17 cellular contexts compared by ENCODE assay signal in genomic region chr15:78327442-78327841, GRCh38. TPM values are rescaled to one million over a fixed set of nuclear protein-coding genes. Genes with fewer than 3 reads are reported as not detected.
DNase-seq lines count a peak whose midpoint lies in the region; ATAC-seq, FAIRE-seq and TF ChIP-seq lines count a peak whose summit lies in the region.
"Had no signal": no experiment of that assay in that cellular context is flagged by ENCODE, and none has a peak within 500 bp of the region (broad histone marks: within the 10 kb centered on the region; RNA-seq: fewer than 3 reads in every experiment).

No MANE protein-coding gene starts in this region.

- TF ChIP-seq POLR2A in K562 (conservative IDR thresholded peaks at IDR 0.05): no peak

- peaks cover 7% of the 10 kb centered on the region for H3K27me3 Mint-ChIP-seq in neural progenitor cell (ENCODE audit: insufficient read depth, low read depth)
- peaks cover 3% of the 10 kb centered on the region for H3K27me3 Mint-ChIP-seq in activated CD8-positive, alpha-beta T cell treated with anti-CD3 and anti-CD28 coated beads, Interleukin-2, amount 10 ng/mL, durations not matched to agents 7 days and 5 days (ENCODE audit: low read depth)
- H3K27me3 Mint-ChIP-seq: CD4-positive, alpha-beta memory T cell had no signal

- TF ChIP-seq CTCF in K562 (IDR thresholded peaks at IDR 0.05 in 2 of 3, conservative IDR thresholded peaks at IDR 0.05 in 1 of 3; ENCODE audit: insufficient read depth in 2 of 3, low read depth in 1 of 3, low read length in 3 of 3) (no peak), neural progenitor cell (IDR thresholded peaks at IDR 0.05) (no peak)

- H3K4me1 ChIP-seq in K562 (replicated peaks in 1 of 2; ENCODE audit: control insufficient read depth in 2 of 2, insufficient read depth in 2 of 2, low read length in 2 of 2) (peaks cover 0 to 7% of the 10 kb centered on the region in 2 experiments; a peak in 3 of 5 replicates), neural progenitor cell (peaks cover 51% of the 10 kb centered on the region)
- H3K4me1 ChIP-seq: HAP-1 had no signal

- peak overlapping the region; percentile 9 for H3K27ac Mint-ChIP-seq in neural progenitor cell
- H3K27ac Mint-ChIP-seq in activated CD8-positive, alpha-beta T cell treated with anti-CD3 and anti-CD28 coated beads, Interleukin-2, amount 10 ng/mL, durations not matched to agents 7 days and 5 days: no peak overlapping the region
- H3K27ac Mint-ChIP-seq: CD4-positive, alpha-beta memory T cell had no signal

- POLR2A ChIA-PET in K562 (lab: Yijun Ruan, JAX): interaction anchor here (1.4 kb wide), 1 partner anchor 28 kb away, joined by 3 read pairs; the partner anchor contains the start of gene SKIC8
- POLR2A ChIA-PET in activated CD8-positive, alpha-beta T cell treated with anti-CD3 and anti-CD28 coated beads, Interleukin-2, amount 10 ng/mL, durations not matched to agents 7 days and 5 days (lab: Charles Lee): interaction anchor here (0.5 kb wide), 1 partner anchor 224 kb away, joined by 3 read pairs; no protein-coding TSS in a partner anchor

- no peaks in the 10 kb centered on the region for H3K9me3 ChIP-seq in K562 (replicated peaks; ENCODE audit: control insufficient read depth, insufficient read depth, low read depth, low read length)
- no peaks in the 10 kb centered on the region for H3K9me3 ChIP-seq in neural progenitor cell (ENCODE audit: low read depth)
- H3K9me3 ChIP-seq: A549, BE2C, HAP-1 had no signal

- no peak for ATAC-seq in K562
- no peak for ATAC-seq in activated CD8-positive, alpha-beta T cell treated with anti-CD3 and anti-CD28 coated beads, Interleukin-2, amount 10 ng/mL, durations not matched to agents 7 days and 5 days
- ATAC-seq: A549 had no signal

- no peaks in the 10 kb centered on the region for H3K9me1 ChIP-seq in K562 (ENCODE audit: control insufficient read depth, insufficient read depth, low read length)

- H3F3A ChIP-seq in neural progenitor cell (ENCODE audit: low read depth): peaks cover 62% of the 10 kb centered on the region

- peaks cover 54% of the 10 kb centered on the region for H3K4me1 Mint-ChIP-seq in neural progenitor cell
- no peaks in the 10 kb centered on the region for H3K4me1 Mint-ChIP-seq in activated CD8-positive, alpha-beta T cell treated with anti-CD3 and anti-CD28 coated beads, Interleukin-2, amount 10 ng/mL, durations not matched to agents 7 days and 5 days (ENCODE audit: low read depth)
- H3K4me1 Mint-ChIP-seq: CD4-positive, alpha-beta memory T cell had no signal

- H3K4me2 ChIP-seq in K562 (ENCODE audit: insufficient read depth, low read length): no peak overlapping the region
- H3K4me2 ChIP-seq in neural progenitor cell: no peak overlapping the region
- H3K4me2 ChIP-seq: A549 had no signal

- DNase-seq in AG08395 (ENCODE audit: low spot score) (peak; percentile 39), GM04504 (ENCODE audit: low read depth) (peak; percentile 25), K562 (ENCODE audit: extremely low read depth in 1 of 4, low spot score in 3 of 4) (no peak), neural progenitor cell (ENCODE audit: low spot score) (no peak), amygdala (lab: John Stamatoyannopoulos, UW) (no peak), DMS53 (lab: John Stamatoyannopoulos, UW) (no peak)
- DNase-seq in activated CD8-positive, alpha-beta T cell treated with anti-CD3 and anti-CD28 coated beads, Interleukin-2, amount 10 ng/mL, durations not matched to agents 7 days and 5 days: no peak
- DNase-seq: BE2C; CD4-positive, alpha-beta memory T cell; Karpas-422; NCI-H1092 treated with DMSO at 0.1 percent for 48 hours; NCI-H1694 treated with DMSO at 0.1 percent for 48 hours; NCI-H446; NCI-H748 treated with DMSO at 0.1 percent for 48 hours; SHP77 treated with DMSO at 0.1 percent for 48 hours had no signal

- H3K9ac ChIP-seq in K562 (ENCODE audit: insufficient read depth in 1 of 2, low read depth in 2 of 2, low read length in 2 of 2) (no peak overlapping the region), neural progenitor cell (no peak overlapping the region)

- H3K27ac ChIP-seq in K562 (ENCODE audit: extremely low read depth, low read depth, low read length): no peak overlapping the region
- no peak overlapping the region for H3K27ac ChIP-seq in neural progenitor cell
- H3K27ac ChIP-seq: A549 had no signal

- WGBS in K562 (ENCODE audit: insufficient coverage, low coverage, missing lambda C conversion rate): 0% methylated on average over 1 of the region's 1 CpG

- H2AFZ ChIP-seq in K562 (ENCODE audit: low read depth, low read length) (no peak overlapping the region), neural progenitor cell (replicated peaks) (no peak overlapping the region)

- no peaks in the 10 kb centered on the region for H3K9me3 Mint-ChIP-seq in neural progenitor cell
- no peaks in the 10 kb centered on the region for H3K9me3 Mint-ChIP-seq in activated CD8-positive, alpha-beta T cell treated with anti-CD3 and anti-CD28 coated beads, Interleukin-2, amount 10 ng/mL, durations not matched to agents 7 days and 5 days (ENCODE audit: insufficient read depth)
- H3K9me3 Mint-ChIP-seq: CD4-positive, alpha-beta memory T cell had no signal

- BruUV-seq in K562 (replicated peaks; lab: Mats Ljungman, UMichigan): no TSS peak

- no peak for TF ChIP-seq RAD21 in K562 (CRISPR knock-in tag; conservative IDR thresholded peaks at IDR 0.05 in 1 of 2, IDR thresholded peaks at IDR 0.05 in 1 of 2)

- H3K36me3 Mint-ChIP-seq in neural progenitor cell: no peaks in the 10 kb centered on the region
- H3K36me3 Mint-ChIP-seq in activated CD8-positive, alpha-beta T cell treated with anti-CD3 and anti-CD28 coated beads, Interleukin-2, amount 10 ng/mL, durations not matched to agents 7 days and 5 days (ENCODE audit: low read depth): no peaks in the 10 kb centered on the region
- H3K36me3 Mint-ChIP-seq: CD4-positive, alpha-beta memory T cell had no signal

- H4K20me1 ChIP-seq in K562 (replicated peaks; ENCODE audit: control insufficient read depth, insufficient read depth, low read length) (no peaks in the 10 kb centered on the region), neural progenitor cell (ENCODE audit: low read depth) (no peaks in the 10 kb centered on the region)

- H3K27me3 ChIP-seq in K562 (ENCODE audit: control insufficient read depth in 2 of 2, insufficient read depth in 2 of 2, low read length in 2 of 2): peaks cover 6 to 50% of the 10 kb centered on the region in 2 experiments; a peak in 4 of 5 replicates
- no peaks in the 10 kb centered on the region for H3K27me3 ChIP-seq in neural progenitor cell
- H3K27me3 ChIP-seq: BE2C had no signal

- in situ Hi-C loops in K562 (cut with MboI): no loop called here

- TF ChIP-seq EP300 in K562 (IDR thresholded peaks at IDR 0.05; ENCODE audit: low read length): no peak

- CTCF ChIA-PET in K562 (lab: Yijun Ruan, JAX; ENCODE audit: low intra/inter-chr PET ratio): no interaction called here
- CTCF ChIA-PET in activated CD8-positive, alpha-beta T cell treated with anti-CD3 and anti-CD28 coated beads, Interleukin-2, amount 10 ng/mL, durations not matched to agents 7 days and 5 days (lab: Charles Lee): no interaction called here

- H3K4me3 ChIP-seq in K562 (no peak overlapping the region), neural progenitor cell (no peak overlapping the region)
- H3K4me3 ChIP-seq: A549, HAP-1 had no signal

- FAIRE-seq in K562 (lab: Jason Lieb, UNC): no peak
- FAIRE-seq: A549 had no signal

- no peaks in the 10 kb centered on the region for H3K36me3 ChIP-seq in K562 (ENCODE audit: control insufficient read depth, insufficient read depth, low read length)
- H3K36me3 ChIP-seq in neural progenitor cell: no peaks in the 10 kb centered on the region
- H3K36me3 ChIP-seq: BE2C, HAP-1 had no signal

- intact Hi-C loops in K562 (cut with micrococcal nuclease): no loop called here

- H3K79me2 ChIP-seq in K562 (ENCODE audit: control insufficient read depth, insufficient read depth, low read length) (no peaks in the 10 kb centered on the region), neural progenitor cell (ENCODE audit: low read depth) (no peaks in the 10 kb centered on the region)

- H3K4me3 Mint-ChIP-seq in neural progenitor cell: no peak overlapping the region
- H3K4me3 Mint-ChIP-seq in activated CD8-positive, alpha-beta T cell treated with anti-CD3 and anti-CD28 coated beads, Interleukin-2, amount 10 ng/mL, durations not matched to agents 7 days and 5 days: no peak overlapping the region
- H3K4me3 Mint-ChIP-seq: CD4-positive, alpha-beta memory T cell had no signal

RNA-seq across cellular contexts. Expression of gene CRABP1, which starts 12.7 kb away (rescaled TPM):
- not detected in 2 replicates for total RNA-seq in K562 (2011; cell fraction: chromatin; rRNA removed; ENCODE audit: low replicate concordance)
- total RNA-seq in K562 (2011; cell fraction: nucleolus; rRNA removed): not detected in 2 replicates
- not detected in 2 replicates for total RNA-seq in K562 (2011; cell fraction: nucleoplasm; rRNA removed)
- total RNA-seq in K562 (2014; rRNA removed): not detected in 2 replicates
- not detected in 2 replicates for total RNA-seq in K562 (2014; rRNA removed; fragmentation: Illumina TruSeq; extraction: Trizol)
- not detected in 2 replicates for total RNA-seq in K562 (2015; rRNA removed; fragmentation: Illumina TruSeq; extraction: Trizol)
- total RNA-seq in K562 (2021): 0.40 and 0.60 TPM in 2 replicates
- not detected in 2 replicates for polyA plus RNA-seq in K562 (2011; rRNA removed)
- not detected in 2 replicates for polyA plus RNA-seq in K562 (2011; cell fraction: cytosol; rRNA removed)
- polyA plus RNA-seq in K562 (2011; cell fraction: nucleus; rRNA removed): not detected in 2 replicates
- not detected in 2 replicates for polyA plus RNA-seq in K562 (2012)
- not detected in 2 replicates for polyA plus RNA-seq in K562 (2014; fragmentation: Illumina TruSeq; extraction: Trizol)
- not detected for polyA plus RNA-seq in K562 (2014; fragmentation: Nextera tagmentation; extraction: Ambion mirVana)
- not detected in 2 replicates for polyA plus RNA-seq in K562 (2014; rRNA removed)
- polyA minus RNA-seq in K562 (2011; rRNA and poly(A)+ RNA removed): not detected in 2 replicates
- polyA minus RNA-seq in K562 (2011; cell fraction: cytosol; rRNA and poly(A)+ RNA removed): not detected in 2 replicates
- not detected in 2 replicates for polyA minus RNA-seq in K562 (2011; cell fraction: nucleus; rRNA and poly(A)+ RNA removed)
- 320 and 454 TPM in 2 replicates for total RNA-seq in neural progenitor cell (ENCODE audit: low replicate concordance)
- not detected for total RNA-seq in activated CD8-positive, alpha-beta T cell treated with anti-CD3 and anti-CD28 coated beads, Interleukin-2, amount 10 ng/mL, durations not matched to agents 7 days and 5 days
- total RNA-seq: CD4-positive, alpha-beta memory T cell had no signal
- polyA plus RNA-seq: CD4-positive, alpha-beta memory T cell had no signal

RNA-seq across cellular contexts. Expression of gene SKIC8, which starts 28.0 kb away (rescaled TPM):
- 61.2 and 107 TPM in 2 replicates for total RNA-seq in K562 (2011; cell fraction: chromatin; rRNA removed; ENCODE audit: low replicate concordance)
- total RNA-seq in K562 (2011; cell fraction: nucleolus; rRNA removed): 40.1 and 43.9 TPM in 2 replicates
- total RNA-seq in K562 (2011; cell fraction: nucleoplasm; rRNA removed): 76.0 and 92.8 TPM in 2 replicates
- total RNA-seq in K562 (2014; rRNA removed) (99.3 and 118 TPM in 2 replicates), K562 (2014; rRNA removed; fragmentation: Illumina TruSeq; extraction: Trizol) (139 and 146 TPM in 2 replicates), K562 (2015; rRNA removed; fragmentation: Illumina TruSeq; extraction: Trizol) (152 and 164 TPM in 2 replicates), K562 (2021) (79.5 and 87.3 TPM in 2 replicates), neural progenitor cell (ENCODE audit: low replicate concordance) (76.0 and 78.4 TPM in 2 replicates)
- polyA plus RNA-seq in K562 (2011; rRNA removed) (158 and 224 TPM in 2 replicates), K562 (2014; fragmentation: Illumina TruSeq; extraction: Trizol) (124 and 127 TPM in 2 replicates), K562 (2014; fragmentation: Nextera tagmentation; extraction: Ambion mirVana) (100 to 1,000 TPM; 352 to 389 TPM), K562 (2014; rRNA removed) (140 and 168 TPM in 2 replicates)
- polyA plus RNA-seq in K562 (2011; cell fraction: cytosol; rRNA removed): 108 and 162 TPM in 2 replicates
- 96.8 and 114 TPM in 2 replicates for polyA plus RNA-seq in K562 (2011; cell fraction: nucleus; rRNA removed)
- 60.8 and 135 TPM in 2 replicates for polyA plus RNA-seq in K562 (2012)
- 124 and 180 TPM in 2 replicates for polyA minus RNA-seq in K562 (2011; rRNA and poly(A)+ RNA removed)
- 51.6 and 80.3 TPM in 2 replicates for polyA minus RNA-seq in K562 (2011; cell fraction: cytosol; rRNA and poly(A)+ RNA removed)
- polyA minus RNA-seq in K562 (2011; cell fraction: nucleus; rRNA and poly(A)+ RNA removed): 30.0 and 50.1 TPM in 2 replicates
- 10 to 100 TPM; 47.4 to 50.3 TPM for total RNA-seq in activated CD8-positive, alpha-beta T cell treated with anti-CD3 and anti-CD28 coated beads, Interleukin-2, amount 10 ng/mL, durations not matched to agents 7 days and 5 days

Comparison
In these comparisons a context has a peak if more than half of its experiments do, and no peak if none do; other contexts are left out.
1. DNase-seq: peak in AG08395 (single experiment) and GM04504 (single experiment); none in K562 (0 of 4), neural progenitor cell (single experiment), amygdala (0 of 56), DMS53 (single experiment) and activated CD8-positive, alpha-beta T cell treated with anti-CD3 and anti-CD28 coated beads, Interleukin-2, amount 10 ng/mL, durations not matched to agents 7 days and 5 days (single experiment).
2. RNA of gene CRABP1, which starts 12.7 kb away (total RNA-seq): 320 to 454 TPM in neural progenitor cell; 0.40 to 0.60 TPM in K562 and not detected in activated CD8-positive, alpha-beta T cell treated with anti-CD3 and anti-CD28 coated beads, Interleukin-2, amount 10 ng/mL, durations not matched to agents 7 days and 5 days; every median in the first group is over 100 times any median in the second.